ENCODE assay signal across 34 cellular contexts in the genomic region with DNA sequence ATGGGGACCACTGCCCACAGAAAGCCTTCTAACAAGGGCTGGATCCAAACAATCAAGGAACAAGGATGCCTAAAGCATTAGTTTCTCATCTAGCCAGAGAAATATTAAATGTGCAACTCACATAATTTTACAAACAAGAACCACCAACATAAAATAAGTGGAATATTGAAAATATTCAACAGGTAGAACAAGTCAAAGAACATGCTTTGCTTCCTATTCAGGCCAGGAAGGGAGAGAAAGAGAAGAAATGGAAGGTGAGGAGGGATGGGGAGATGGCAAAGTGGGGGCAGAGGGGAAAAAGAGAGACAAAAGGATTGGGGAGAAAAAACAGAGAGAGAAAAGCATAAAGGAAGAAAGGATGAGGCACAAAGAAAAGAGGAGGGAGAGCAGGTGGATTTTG.
DNase-seq lines count a peak whose midpoint lies in the region; ATAC-seq, FAIRE-seq and TF ChIP-seq lines count a peak whose summit lies in the region.
"Had no signal": no experiment of that assay in that cellular context is flagged by ENCODE, and none has a peak within 500 bp of the region (broad histone marks: within the 10 kb centered on the region; RNA-seq: fewer than 3 reads in every experiment).

No MANE protein-coding gene starts in this region.

- H3K9ac ChIP-seq in GM12878 (ENCODE audit: control insufficient read depth, insufficient read depth, low read length): no peak overlapping the region
- H3K9ac ChIP-seq: KMS-11 had no signal

- no peak overlapping the region for H3K4me3 Mint-ChIP-seq in memory B cell
- H3K4me3 Mint-ChIP-seq: activated CD4-positive, alpha-beta T cell treated with anti-CD3 and anti-CD28 coated beads for 36 hours; activated CD8-positive, alpha-beta T cell treated with anti-CD3 and anti-CD28 coated beads for 36 hours; activated naive CD8-positive, alpha-beta T cell; stimulated activated effector memory CD8-positive, alpha-beta T cell treated with anti-CD3 and anti-CD28 coated beads, Interleukin-12 subunit alpha, Interleukin-12 subunit beta, amount 100 ng/mL, for 72 hours; T-helper 2 cell treated with Interferon-gamma antibody and Interleukin-4, amounts not matched to agents 5 μg/mL and 100 μg/mL, for 36 hours had no signal

- H3K27ac ChIP-seq in HEK293 (ENCODE audit: extremely low read depth, low read depth, low read length): no peak overlapping the region
- H3K27ac ChIP-seq in GM12878 (ENCODE audit: control insufficient read depth, insufficient read depth): peak overlapping the region; percentile 20; the same call in 1 of the 2 replicates
- H3K27ac ChIP-seq in thyroid gland: peak overlapping the region; percentile 8 to 74 (median 62)
- no peak overlapping the region for H3K27ac ChIP-seq in breast epithelium
- H3K27ac ChIP-seq: KMS-11, ovary, uterus had no signal

- TF ChIP-seq POLR2A in GM12878 (IDR thresholded peaks at IDR 0.05; ENCODE audit: low read depth, low read length) (no peak), thyroid gland (IDR thresholded peaks at IDR 0.05) (no peak), breast epithelium (IDR thresholded peaks at IDR 0.05) (no peak)

- SMC1A ChIA-PET in GM12878 (lab: Charles Lee; ENCODE audit: uncharacterized antibody, unreplicated experiment): interaction anchor here (0.9 to 2.3 kb wide), 8 partner anchors 19 to 216 kb away, joined by 3 to 7 read pairs (median 4); no protein-coding TSS in a partner anchor

- H3K36me3 ChIP-seq in HEK293 (ENCODE audit: control insufficient read depth in 2 of 2, insufficient read depth in 1 of 2, low read length in 2 of 2) (no peaks in the 10 kb centered on the region), GM12878 (ENCODE audit: control insufficient read depth in 2 of 2, insufficient read depth in 2 of 2, low read length in 1 of 2) (no peaks in the 10 kb centered on the region), thyroid gland (no peaks in the 10 kb centered on the region), H7 (replicated peaks; ENCODE audit: control insufficient read depth, insufficient read depth, low read length) (no peaks in the 10 kb centered on the region), breast epithelium (no peaks in the 10 kb centered on the region)
- H3K36me3 ChIP-seq: esophagus muscularis mucosa, heart right ventricle, ovary, uterus had no signal

- POLR2A ChIA-PET in HEK293 (lab: Yijun Ruan, JAX) (no interaction called here), GM12878 (lab: Charles Lee) (no interaction called here)

- H3K27me3 ChIP-seq in GM12878 (replicated peaks in 1 of 2; ENCODE audit: control insufficient read depth in 2 of 2, insufficient read depth in 2 of 2, low read length in 1 of 2) (no peaks in the 10 kb centered on the region), thyroid gland (no peaks in the 10 kb centered on the region), H7 (ENCODE audit: control insufficient read depth, insufficient read depth, low read length) (no peaks in the 10 kb centered on the region), breast epithelium (no peaks in the 10 kb centered on the region)
- H3K27me3 ChIP-seq: esophagus muscularis mucosa, heart right ventricle, ovary, uterus had no signal

- no peaks in the 10 kb centered on the region for H3K9me3 ChIP-seq in HEK293 (ENCODE audit: control insufficient read depth, insufficient read depth, low read depth, low read length)
- no peaks in the 10 kb centered on the region for H3K9me3 ChIP-seq in GM12878 (replicated peaks; ENCODE audit: control insufficient read depth, insufficient read depth, low read length)
- no peaks in the 10 kb centered on the region for H3K9me3 ChIP-seq in thyroid gland
- H3K9me3 ChIP-seq in breast epithelium: no peaks in the 10 kb centered on the region
- H3K9me3 ChIP-seq: esophagus muscularis mucosa, heart right ventricle, ovary, uterus had no signal

- H3K4me1 Mint-ChIP-seq in memory B cell: peaks cover 47% of the 10 kb centered on the region
- H3K4me1 Mint-ChIP-seq: activated CD4-positive, alpha-beta T cell treated with anti-CD3 and anti-CD28 coated beads for 36 hours had no signal

- RAD21 ChIA-PET in GM12878 (lab: Charles Lee; ENCODE audit: unreplicated experiment): interaction anchor here (1.1 to 2.1 kb wide), 5 partner anchors 8 to 97 kb away, joined by 3 to 7 read pairs (median 5); no protein-coding TSS in a partner anchor

- no peak overlapping the region for H3K4me3 ChIP-seq in HEK293 (ENCODE audit: low read depth, low read length)
- no peak overlapping the region for H3K4me3 ChIP-seq in GM12878
- H3K4me3 ChIP-seq in thyroid gland (replicated peaks in 1 of 3): no peak overlapping the region
- no peak overlapping the region for H3K4me3 ChIP-seq in H7 (ENCODE audit: insufficient read depth, low read depth, low read length)
- H3K4me3 ChIP-seq in breast epithelium: no peak overlapping the region
- H3K4me3 ChIP-seq: esophagus muscularis mucosa, heart right ventricle, ovary, uterus had no signal

- in situ Hi-C loops in GM12878 (cut with MboI): no loop called here

- no peak for TF ChIP-seq EP300 in GM12878 (IDR thresholded peaks at IDR 0.05; ENCODE audit: borderline replicate concordance in 1 of 2, control insufficient read depth in 1 of 2, low read depth in 2 of 2, low read length in 2 of 2)

- H3K27ac Mint-ChIP-seq in memory B cell: peak overlapping the region; percentile 86
- H3K27ac Mint-ChIP-seq: activated CD4-positive, alpha-beta T cell treated with anti-CD3 and anti-CD28 coated beads for 36 hours; activated CD8-positive, alpha-beta T cell treated with anti-CD3 and anti-CD28 coated beads for 36 hours; activated naive CD8-positive, alpha-beta T cell; stimulated activated effector memory CD8-positive, alpha-beta T cell treated with anti-CD3 and anti-CD28 coated beads, Interleukin-12 subunit alpha, Interleukin-12 subunit beta, amount 100 ng/mL, for 72 hours; T-helper 2 cell treated with Interferon-gamma antibody and Interleukin-4, amounts not matched to agents 5 μg/mL and 100 μg/mL, for 36 hours had no signal

- TF ChIP-seq CTCF in HEK293 (tag by site-specific recombination; IDR thresholded peaks at IDR 0.05) (no peak), GM12878 (IDR thresholded peaks at IDR 0.05 in 2 of 3, conservative IDR thresholded peaks at IDR 0.05 in 1 of 3; ENCODE audit: control insufficient read depth in 2 of 3, extremely low read depth in 1 of 3, insufficient read depth in 1 of 3, low read depth in 3 of 3, low read length in 3 of 3) (no peak), thyroid gland (IDR thresholded peaks at IDR 0.05) (no peak), breast epithelium (IDR thresholded peaks at IDR 0.05) (no peak)

- no peaks in the 10 kb centered on the region for H4K20me1 ChIP-seq in GM12878 (ENCODE audit: control insufficient read depth, insufficient read depth)

- DNase-seq in GM12878 (ENCODE audit: low read depth, low spot score) (no peak), memory B cell (ENCODE audit: low spot score in 2 of 2) (no peak), thyroid gland (no peak), H7 (no peak), breast epithelium (ENCODE audit: low spot score in 2 of 2) (no peak)
- DNase-seq in stimulated activated CD4-positive, alpha-beta T cell treated with anti-CD3 and anti-CD28 coated beads, Interleukin-2, amount 100 ng/mL, for 48 hours: no peak
- DNase-seq: activated CD4-positive, alpha-beta T cell treated with anti-CD3 and anti-CD28 coated beads for 36 hours; caudate nucleus; DMS 273 treated with DMSO at 0.1 percent for 48 hours; EL; foreskin melanocyte; MM.1S; NCI-H1417; NCI-H2081; NCI-H2227 treated with DMSO at 0.1 percent for 48 hours; NCI-H748 treated with DMSO at 0.1 percent for 48 hours; ovary; SHP77 treated with DMSO at 0.1 percent for 48 hours; stimulated activated CD4-positive, alpha-beta T cell treated with anti-CD3 and anti-CD28 coated beads, Interleukin-15, amount 100 ng/mL, for 24 hours; uterus had no signal

- CTCF ChIA-PET in HEK293 (lab: Yijun Ruan, JAX) (interaction anchor here (1.2 to 2.3 kb wide), 2 partner anchors 11 to 89 kb away, joined by 3 to 8 read pairs; no protein-coding TSS in a partner anchor), GM12878 (lab: Yijun Ruan, JAX) (interaction anchor here (1.1 to 2.1 kb wide), 8 partner anchors 15 to 289 kb away, joined by 3 to 10 read pairs (median 4); no protein-coding TSS in a partner anchor)

- peaks cover 2% of the 10 kb centered on the region for H3K36me3 Mint-ChIP-seq in memory B cell
- H3K36me3 Mint-ChIP-seq: activated naive CD8-positive, alpha-beta T cell; stimulated activated effector memory CD8-positive, alpha-beta T cell treated with anti-CD3 and anti-CD28 coated beads, Interleukin-12 subunit alpha, Interleukin-12 subunit beta, amount 100 ng/mL, for 72 hours had no signal

- BruUV-seq in GM12878 (replicated peaks; lab: Mats Ljungman, UMichigan): no TSS peak

- no peak overlapping the region; the same call in 1 of the 2 replicates for H2AFZ ChIP-seq in GM12878 (ENCODE audit: control insufficient read depth, low read depth, low read length)

- ATAC-seq in GM12878 (no peak), memory B cell (ENCODE audit: low read depth) (no peak), HG03095 (IDR thresholded peaks at IDR 0.05; ENCODE audit: unreplicated experiment) (no peak)
- ATAC-seq: activated CD4-positive, alpha-beta T cell treated with anti-CD3 and anti-CD28 coated beads for 36 hours; stimulated activated effector memory CD8-positive, alpha-beta T cell treated with anti-CD3 and anti-CD28 coated beads, Interleukin-12 subunit alpha, Interleukin-12 subunit beta, amount 100 ng/mL, for 72 hours had no signal

- H3K4me1 ChIP-seq in HEK293 (ENCODE audit: control insufficient read depth, insufficient read depth, low read length) (no peaks in the 10 kb centered on the region), GM12878 (ENCODE audit: control insufficient read depth, insufficient read depth, low read length) (peaks cover 60% of the 10 kb centered on the region), thyroid gland (peaks cover 62 to 66% of the 10 kb centered on the region in 2 donors), breast epithelium (no peaks in the 10 kb centered on the region)

- no peaks in the 10 kb centered on the region for H3K27me3 Mint-ChIP-seq in memory B cell
- H3K27me3 Mint-ChIP-seq: activated naive CD8-positive, alpha-beta T cell had no signal

- intact Hi-C loops in GM12878 (cut with micrococcal nuclease; ENCODE audit: unreplicated experiment): no loop called here
- intact Hi-C loops in thyroid gland (cut with DNase I): loop anchor here (5.0 kb wide), 1 partner anchor 87 kb away; no protein-coding TSS in a partner anchor
- intact Hi-C loops in breast epithelium (cut with DNase I; ENCODE audit: low total_unique reads): no loop called here

- no peak for TF ChIP-seq RAD21 in GM12878 (IDR thresholded peaks at IDR 0.05; ENCODE audit: insufficient read depth, low read depth, low read length)

- no peaks in the 10 kb centered on the region for H3K79me2 ChIP-seq in GM12878 (ENCODE audit: control insufficient read depth, insufficient read depth, low read length)

- FAIRE-seq in GM12878 (lab: Jason Lieb, UNC): no peak
- FAIRE-seq: astrocyte, endometrium, H1, kidney, RCC 7860 had no signal

- peaks cover 2% of the 10 kb centered on the region for H3K9me3 Mint-ChIP-seq in memory B cell
- H3K9me3 Mint-ChIP-seq: activated CD8-positive, alpha-beta T cell treated with anti-CD3 and anti-CD28 coated beads for 36 hours; stimulated activated effector memory CD8-positive, alpha-beta T cell treated with anti-CD3 and anti-CD28 coated beads, Interleukin-12 subunit alpha, Interleukin-12 subunit beta, amount 100 ng/mL, for 72 hours; T-helper 2 cell treated with Interferon-gamma antibody and Interleukin-4, amounts not matched to agents 5 μg/mL and 100 μg/mL, for 36 hours had no signal

- no peak overlapping the region; the same call in 1 of the 2 replicates for H3K4me2 ChIP-seq in GM12878 (ENCODE audit: control insufficient read depth, insufficient read depth)
- H3K4me2 ChIP-seq: KMS-11 had no signal

Comparison
In these comparisons a context has a peak if more than half of its experiments do, and no peak if none do; other contexts are left out.
1. H3K27ac ChIP-seq: peak in GM12878 (single experiment) and thyroid gland (3 of 3); none in HEK293 (single experiment) and breast epithelium (0 of 2).